Comparison of ENCODE assay signal across 9 cellular contexts in the genomic region with DNA sequence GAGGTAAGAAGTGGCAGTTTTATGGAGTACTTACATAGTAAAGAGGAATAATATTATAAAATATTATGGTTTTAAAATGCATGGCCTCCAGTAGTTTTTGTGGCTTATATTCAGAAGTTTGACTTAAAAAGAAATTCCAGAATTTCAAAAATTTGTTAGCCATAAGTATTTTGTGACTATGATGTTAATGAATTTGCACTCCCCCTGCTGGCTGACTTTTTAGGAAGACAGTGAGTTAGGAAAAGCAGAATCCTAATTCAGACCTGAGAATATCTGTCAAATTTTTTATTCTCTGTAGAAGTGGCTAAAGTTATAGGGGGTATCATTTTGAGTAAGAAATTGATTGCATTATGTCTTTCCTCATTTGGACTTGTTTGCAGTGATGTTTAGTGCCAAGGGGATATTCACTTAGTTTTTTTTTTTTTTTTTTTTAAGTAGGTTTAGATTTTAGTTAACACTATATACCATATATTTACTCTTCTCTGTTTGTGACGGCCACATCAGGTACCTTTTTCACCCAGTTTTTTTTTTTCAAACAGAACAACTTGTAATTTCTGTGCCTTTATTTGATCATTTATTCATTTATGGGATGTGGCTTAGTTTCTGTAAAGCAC. TPM values are rescaled to one million over a fixed set of nuclear protein-coding genes. Genes with fewer than 3 reads are reported as not detected.
DNase-seq lines count a peak whose midpoint lies in the region; ATAC-seq and TF ChIP-seq lines count a peak whose summit lies in the region.
"Had no signal": no experiment of that assay in that cellular context is flagged by ENCODE, and none has a peak within 500 bp of the region (broad histone marks: within the 10 kb centered on the region; RNA-seq: fewer than 3 reads in every experiment).

No MANE protein-coding gene starts in this region.

- no peaks in the 10 kb centered on the region for H3K27me3 Mint-ChIP-seq in CD14-positive monocyte (ENCODE audit: low read depth in 3 of 3)

- H3K36me3 ChIP-seq in spleen: peaks cover 0 to 14% (median 0%) of the 10 kb centered on the region in 6 donors

- TF ChIP-seq CTCF in CD14-positive monocyte (IDR thresholded peaks at IDR 0.05) (peak; percentile 67), GM13976 (IDR thresholded peaks at IDR 0.05; ENCODE audit: borderline replicate concordance, control extremely low read depth, extremely low read depth, insufficient read depth, missing control alignments) (peak; percentile 52), fibroblast of the aortic adventitia (IDR thresholded peaks at IDR 0.05; ENCODE audit: insufficient read depth, low read length) (peak; percentile 74), spleen (IDR thresholded peaks at IDR 0.05 in 8 of 11, conservative IDR thresholded peaks at IDR 0.05 in 3 of 11) (peak in 10 of 11 experiments; percentile 19 to 62 (median 50))

- TF ChIP-seq POLR2A in spleen (IDR thresholded peaks at IDR 0.05): no peak

- H3K9me3 ChIP-seq in spleen: no peaks in the 10 kb centered on the region

- H3K4me1 ChIP-seq in spleen: peaks cover 5 to 99% (median 38%) of the 10 kb centered on the region in 6 donors

- in situ Hi-C loops in GM13976 (cut with MboI; ENCODE audit: low sequenced_read_pairs, unreplicated experiment): no loop called here
- in situ Hi-C loops in SK-MEL-5 (cut with HindIII; ENCODE audit: low pct_unique_long_range_greater_than_20kb, low sequenced_read_pairs): no loop called here

- H3K27ac Mint-ChIP-seq in CD14-positive monocyte: peak overlapping the region in 2 of 7 donors; percentile 26 to 68

- no peak overlapping the region for H3K4me3 Mint-ChIP-seq in CD14-positive monocyte

- ATAC-seq in HG03520 (IDR thresholded peaks at IDR 0.05; ENCODE audit: unreplicated experiment): no peak
- ATAC-seq in GM18502 (IDR thresholded peaks at IDR 0.05; ENCODE audit: poor library complexity, unreplicated experiment): no peak
- ATAC-seq: left colon had no signal

- H3K27ac ChIP-seq in spleen: no peak overlapping the region

- no peaks in the 10 kb centered on the region for H3K9me3 Mint-ChIP-seq in CD14-positive monocyte

- DNase-seq in CD14-positive monocyte (ENCODE audit: low spot score): no peak
- DNase-seq in GM13976 (ENCODE audit: low spot score): no peak
- peak; percentile 64 for DNase-seq in SK-MEL-5 (ENCODE audit: low read depth, low spot score)
- peak; percentile 72 for DNase-seq in fibroblast of the aortic adventitia (ENCODE audit: low read depth)
- DNase-seq in spleen: no peak
- no peak for DNase-seq in C1 segment of cervical spinal cord (lab: John Stamatoyannopoulos, UW)

- no peaks in the 10 kb centered on the region for H3K27me3 ChIP-seq in spleen (replicated peaks in 1 of 7)

- H3K36me3 Mint-ChIP-seq in CD14-positive monocyte: peaks cover 13 to 25% of the 10 kb centered on the region in 2 donors

- intact Hi-C loops in CD14-positive monocyte (cut with micrococcal nuclease): no loop called here
- intact Hi-C loops in spleen (cut with DNase I; ENCODE audit: low total_unique reads): no loop called here

- no peak overlapping the region for H3K4me3 ChIP-seq in fibroblast of the aortic adventitia (ENCODE audit: low read depth, low read length)
- no peak overlapping the region for H3K4me3 ChIP-seq in spleen

- peaks cover 32% of the 10 kb centered on the region for H3K4me1 Mint-ChIP-seq in CD14-positive monocyte

- 68 to 94% (median 88%) methylated on average over 1 of the region's 1 CpG for WGBS in spleen, 5 donors

RNA-seq across cellular contexts. Expression of gene ZFAND3, which starts 40.8 kb away (rescaled TPM):
- polyA plus RNA-seq in CD14-positive monocyte: 10 to 100 TPM; 11.5 to 11.7 TPM
- 14.6 and 21.7 TPM in 2 replicates for total RNA-seq in SK-MEL-5 (2014; rRNA removed; shearing (Covaris generic))
- 56.4 and 62.3 TPM in 2 replicates for polyA plus RNA-seq in SK-MEL-5 (2015; cell fraction: cytosol; rRNA removed)
- 13.2 and 22.9 TPM in 2 replicates for polyA plus RNA-seq in SK-MEL-5 (2015; cell fraction: nucleus; rRNA removed)
- 14.0 and 31.3 TPM in 2 replicates for total RNA-seq in fibroblast of the aortic adventitia (ENCODE audit: low replicate concordance)
- total RNA-seq in spleen: 10 to 100 TPM; 43.8 to 63.7 (median 54.4) TPM
- polyA plus RNA-seq in spleen: 10 to 100 TPM in 2 of 3 donors, 1 to 10 TPM in 1; 9.3 to 20.4 (median 13.5) TPM

Comparison
In these comparisons a context has a peak if more than half of its experiments do, and no peak if none do; other contexts are left out.
1. DNase-seq: peak in SK-MEL-5 (single experiment) and fibroblast of the aortic adventitia (single experiment); none in CD14-positive monocyte (single experiment), GM13976 (single experiment), spleen (single experiment) and C1 segment of cervical spinal cord (0 of 14).
2. Peak in every context shown above with its lines, with median percentiles within 50 percentile points of each other: CTCF ChIP-seq.